ENCODE assay signal across 1 cellular context in genomic region chr10:113953505-113954272, GRCh38.
TF ChIP-seq lines count a peak whose summit lies in the region.

No MANE protein-coding gene starts in this region.

TF ChIP-seq in HepG2, 621 proteins besides CTCF, POLR2A, EP300 and RAD21 (continued from another document):
- TF ChIP-seq ATF4 (CRISPR knock-in tag; IDR thresholded peaks at IDR 0.05) = peak in 1 of 2 experiments; percentile 67; a peak in 2 of 4 replicates
- TF ChIP-seq SMC3 (IDR thresholded peaks at IDR 0.05; ENCODE audit: low read length) = peak; percentile 13; the same call in 1 of the 2 replicates
- TF ChIP-seq MYPOP (CRISPR knock-in tag; IDR thresholded peaks at IDR 0.05) = no peak
- no peak for TF ChIP-seq THYN1 (CRISPR knock-in tag; IDR thresholded peaks at IDR 0.05; ENCODE audit: borderline replicate concordance, low read depth)
- TF ChIP-seq ZNF704 (CRISPR knock-in tag; IDR thresholded peaks at IDR 0.05; ENCODE audit: borderline replicate concordance) = no peak
TF ChIP-seq in HepG2: peak in this region for 2.
